Comparison of ENCODE assay signal across 24 cellular contexts in the genomic region with DNA sequence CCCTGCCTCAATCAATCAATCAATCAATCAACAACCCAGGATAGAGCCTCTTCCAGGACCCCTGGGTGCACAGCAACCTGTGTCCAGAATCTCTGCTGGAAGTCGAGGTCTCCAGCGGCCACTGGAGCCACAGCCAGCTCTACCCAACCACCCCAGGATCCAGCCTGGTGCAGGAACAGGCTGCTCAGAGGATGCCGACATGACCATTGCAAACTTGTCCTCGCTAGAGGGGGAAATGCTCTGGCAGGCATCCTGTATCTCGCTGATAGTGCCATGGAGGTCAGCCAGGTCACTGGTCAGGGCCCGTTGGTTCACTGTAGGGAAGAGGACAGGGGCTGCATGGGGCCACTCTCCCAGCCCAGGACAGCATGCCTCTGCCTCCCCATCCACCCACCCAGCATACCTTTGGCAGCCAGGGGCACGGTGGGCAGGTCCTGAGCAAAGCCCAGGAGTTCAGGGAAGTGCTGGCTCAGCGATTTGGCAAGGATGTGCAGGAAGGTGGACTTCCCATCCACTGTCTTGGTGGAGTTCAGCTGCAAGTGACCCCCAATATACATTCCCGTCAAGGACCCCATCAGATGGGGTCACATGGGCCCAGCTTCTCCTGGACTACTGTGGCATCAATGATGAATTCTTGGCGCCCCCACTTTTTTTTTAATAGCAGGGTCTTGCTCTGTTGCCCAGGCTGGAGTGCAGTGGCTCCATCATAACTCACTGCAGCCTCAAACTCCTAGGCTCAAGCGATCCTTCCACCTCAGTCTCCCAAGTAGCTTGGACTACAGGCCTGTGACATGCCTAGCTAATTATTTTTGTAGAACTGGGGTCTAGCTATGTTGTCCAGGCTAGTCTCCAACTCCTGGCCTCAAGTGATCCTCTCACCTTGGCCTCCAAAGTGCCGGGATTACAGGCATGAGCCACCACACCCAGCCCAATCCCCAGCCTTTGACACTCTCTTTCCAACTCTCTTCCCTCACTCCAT. TPM values are rescaled to one million over a fixed set of nuclear protein-coding genes. Genes with fewer than 3 reads are reported as not detected.
A peak's percentile ranks its signal among the peaks of the same experiment; 100 is the strongest.
DNase-seq lines count a peak whose midpoint lies in the region; ATAC-seq, FAIRE-seq and TF ChIP-seq lines count a peak whose summit lies in the region.
"Had no signal": no experiment of that assay in that cellular context is flagged by ENCODE, and none has a peak within 500 bp of the region (broad histone marks: within the 10 kb centered on the region; RNA-seq: fewer than 3 reads in every experiment).

No MANE protein-coding gene starts in this region.

- peaks cover 11% of the 10 kb centered on the region for H3K4me1 Mint-ChIP-seq in activated CD4-positive, alpha-beta T cell treated with anti-CD3 and anti-CD28 coated beads, Interleukin-2, amount 10 ng/mL, durations not matched to agents 24 days and 14 days
- H3K4me1 Mint-ChIP-seq in WTC11 = peaks cover 8% of the 10 kb centered on the region; the same call in 1 of the 2 replicates

- CTCF ChIA-PET in WTC11 (lab: Charles Lee) = no interaction called here

- TF ChIP-seq CTCF in WTC11 (IDR thresholded peaks at IDR 0.05) = no peak

- H3K4me3 Mint-ChIP-seq in activated CD4-positive, alpha-beta T cell treated with anti-CD3 and anti-CD28 coated beads, Interleukin-2, amount 10 ng/mL, durations not matched to agents 24 days and 14 days = peak overlapping the region; percentile 19
- H3K4me3 Mint-ChIP-seq in WTC11 = peak overlapping the region; percentile 76; the same call in 1 of the 2 replicates

- no peak overlapping the region for H3K27ac Mint-ChIP-seq in activated CD4-positive, alpha-beta T cell treated with anti-CD3 and anti-CD28 coated beads, Interleukin-2, amount 10 ng/mL, durations not matched to agents 24 days and 14 days
- H3K27ac Mint-ChIP-seq in WTC11 = no peak overlapping the region

- DNase-seq in activated CD4-positive, alpha-beta T cell treated with anti-CD3 and anti-CD28 coated beads, Interleukin-2, amount 10 ng/mL, durations not matched to agents 24 days and 14 days = no peak
- no peak for DNase-seq in activated CD4-positive, alpha-beta T cell treated with anti-CD3 and anti-CD28 coated beads for 1 hour
- no peak for DNase-seq in WTC11 (ENCODE audit: low spot score)
- DNase-seq in urothelium cell line (ENCODE audit: low spot score) = no peak
- no peak for DNase-seq in MV-4-11 (lab: John Stamatoyannopoulos, UW)
- DNase-seq in effector CD4-positive, alpha-beta T cell = no peak
- DNase-seq: activated naive CD4-positive, alpha-beta T cell treated with anti-CD3 and anti-CD28 coated beads, Interleukin-2, amount 50 U/mL, for 16 hours; activated T-cell treated with anti-CD3 and anti-CD28 coated beads, Interleukin-2, amount 50 U/mL, for 48 hours; anterior cingulate cortex; BE2C; dorsolateral prefrontal cortex; erythroblast; foreskin melanocyte; hippocampal formation; MG63; NCI-H1436; stimulated activated CD4-positive, alpha-beta T cell treated with anti-CD3 and anti-CD28 coated beads, Interleukin-4, amount 100 ng/mL, for 4 hours; stomach; trophoblast cell had no signal

- no peaks in the 10 kb centered on the region for H3K36me3 Mint-ChIP-seq in activated CD4-positive, alpha-beta T cell treated with anti-CD3 and anti-CD28 coated beads, Interleukin-2, amount 10 ng/mL, durations not matched to agents 24 days and 14 days (ENCODE audit: low read depth)
- H3K36me3 Mint-ChIP-seq in WTC11 = no peaks in the 10 kb centered on the region

- no peaks in the 10 kb centered on the region for H3K9me3 Mint-ChIP-seq in activated CD4-positive, alpha-beta T cell treated with anti-CD3 and anti-CD28 coated beads, Interleukin-2, amount 10 ng/mL, durations not matched to agents 24 days and 14 days
- H3K9me3 Mint-ChIP-seq in WTC11 = no peaks in the 10 kb centered on the region

- peak; percentile 90 for FAIRE-seq in urothelium cell line (lab: Jason Lieb, UNC)
- FAIRE-seq: islet of Langerhans had no signal

- ATAC-seq in WTC11 = no peak
- ATAC-seq: activated CD4-positive, CD25-positive, alpha-beta regulatory T cell treated with anti-CD3 and anti-CD28 coated beads, Interleukin-2, amount 50 U/mL, for 24 hours; SK-N-SH treated with all-trans-retinoic acid at 6 μM for 48 hours had no signal

- POLR2A ChIA-PET in WTC11 (lab: Charles Lee) = no interaction called here

- H3K27me3 Mint-ChIP-seq in activated CD4-positive, alpha-beta T cell treated with anti-CD3 and anti-CD28 coated beads, Interleukin-2, amount 10 ng/mL, durations not matched to agents 24 days and 14 days = no peaks in the 10 kb centered on the region
- peaks cover 5% of the 10 kb centered on the region for H3K27me3 Mint-ChIP-seq in WTC11 (ENCODE audit: low read depth)

- intact Hi-C loops in activated CD4-positive, alpha-beta T cell treated with anti-CD3 and anti-CD28 coated beads, Interleukin-2, amount 10 ng/mL, durations not matched to agents 24 days and 14 days (cut with micrococcal nuclease) = no loop called here

TF ChIP-seq in WTC11, 78 proteins besides CTCF, POLR2A, EP300 and RAD21 (continues in another document):
- TF ChIP-seq, protein P1, sequence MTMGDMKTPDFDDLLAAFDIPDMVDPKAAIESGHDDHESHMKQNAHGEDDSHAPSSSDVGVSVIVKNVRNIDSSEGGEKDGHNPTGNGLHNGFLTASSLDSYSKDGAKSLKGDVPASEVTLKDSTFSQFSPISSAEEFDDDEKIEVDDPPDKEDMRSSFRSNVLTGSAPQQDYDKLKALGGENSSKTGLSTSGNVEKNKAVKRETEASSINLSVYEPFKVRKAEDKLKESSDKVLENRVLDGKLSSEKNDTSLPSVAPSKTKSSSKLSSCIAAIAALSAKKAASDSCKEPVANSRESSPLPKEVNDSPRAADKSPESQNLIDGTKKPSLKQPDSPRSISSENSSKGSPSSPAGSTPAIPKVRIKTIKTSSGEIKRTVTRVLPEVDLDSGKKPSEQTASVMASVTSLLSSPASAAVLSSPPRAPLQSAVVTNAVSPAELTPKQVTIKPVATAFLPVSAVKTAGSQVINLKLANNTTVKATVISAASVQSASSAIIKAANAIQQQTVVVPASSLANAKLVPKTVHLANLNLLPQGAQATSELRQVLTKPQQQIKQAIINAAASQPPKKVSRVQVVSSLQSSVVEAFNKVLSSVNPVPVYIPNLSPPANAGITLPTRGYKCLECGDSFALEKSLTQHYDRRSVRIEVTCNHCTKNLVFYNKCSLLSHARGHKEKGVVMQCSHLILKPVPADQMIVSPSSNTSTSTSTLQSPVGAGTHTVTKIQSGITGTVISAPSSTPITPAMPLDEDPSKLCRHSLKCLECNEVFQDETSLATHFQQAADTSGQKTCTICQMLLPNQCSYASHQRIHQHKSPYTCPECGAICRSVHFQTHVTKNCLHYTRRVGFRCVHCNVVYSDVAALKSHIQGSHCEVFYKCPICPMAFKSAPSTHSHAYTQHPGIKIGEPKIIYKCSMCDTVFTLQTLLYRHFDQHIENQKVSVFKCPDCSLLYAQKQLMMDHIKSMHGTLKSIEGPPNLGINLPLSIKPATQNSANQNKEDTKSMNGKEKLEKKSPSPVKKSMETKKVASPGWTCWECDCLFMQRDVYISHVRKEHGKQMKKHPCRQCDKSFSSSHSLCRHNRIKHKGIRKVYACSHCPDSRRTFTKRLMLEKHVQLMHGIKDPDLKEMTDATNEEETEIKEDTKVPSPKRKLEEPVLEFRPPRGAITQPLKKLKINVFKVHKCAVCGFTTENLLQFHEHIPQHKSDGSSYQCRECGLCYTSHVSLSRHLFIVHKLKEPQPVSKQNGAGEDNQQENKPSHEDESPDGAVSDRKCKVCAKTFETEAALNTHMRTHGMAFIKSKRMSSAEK (CRISPR knock-in tag; IDR thresholded peaks at IDR 0.05; ENCODE audit: borderline replicate concordance) = no peak
- TF ChIP-seq ZNF121 (CRISPR knock-in tag; IDR thresholded peaks at IDR 0.05) = peak; percentile 44; the same call in 1 of the 2 replicates
- TF ChIP-seq, protein P2, sequence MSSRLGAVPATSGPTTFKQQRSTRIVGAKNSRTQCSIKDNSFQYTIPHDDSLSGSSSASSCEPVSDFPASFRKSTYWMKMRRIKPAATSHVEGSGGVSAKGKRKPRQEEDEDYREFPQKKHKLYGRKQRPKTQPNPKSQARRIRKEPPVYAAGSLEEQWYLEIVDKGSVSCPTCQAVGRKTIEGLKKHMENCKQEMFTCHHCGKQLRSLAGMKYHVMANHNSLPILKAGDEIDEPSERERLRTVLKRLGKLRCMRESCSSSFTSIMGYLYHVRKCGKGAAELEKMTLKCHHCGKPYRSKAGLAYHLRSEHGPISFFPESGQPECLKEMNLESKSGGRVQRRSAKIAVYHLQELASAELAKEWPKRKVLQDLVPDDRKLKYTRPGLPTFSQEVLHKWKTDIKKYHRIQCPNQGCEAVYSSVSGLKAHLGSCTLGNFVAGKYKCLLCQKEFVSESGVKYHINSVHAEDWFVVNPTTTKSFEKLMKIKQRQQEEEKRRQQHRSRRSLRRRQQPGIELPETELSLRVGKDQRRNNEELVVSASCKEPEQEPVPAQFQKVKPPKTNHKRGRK (CRISPR knock-in tag; IDR thresholded peaks at IDR 0.05; ENCODE audit: borderline replicate concordance) = no peak
- TF ChIP-seq GTF2I (CRISPR knock-in tag; conservative IDR thresholded peaks at IDR 0.05) = peak; percentile 49; the same call in 1 of the 2 replicates

RNA-seq across cellular contexts. Expression of gene KDELR2, which starts 17.9 kb away (rescaled TPM):
- total RNA-seq in activated CD4-positive, alpha-beta T cell treated with anti-CD3 and anti-CD28 coated beads, Interleukin-2, amount 10 ng/mL, durations not matched to agents 24 days and 14 days = 64.0 and 73.8 TPM in 2 replicates
- 79.4 to 84.3 TPM (median 79.9 TPM) in 3 replicates for total RNA-seq in WTC11 (2021)

RNA-seq across cellular contexts. Expression of gene GRID2IP, which starts 49.4 kb away (rescaled TPM):
- 0.05 TPM in 1 of 2 replicates, not detected in the other for total RNA-seq in activated CD4-positive, alpha-beta T cell treated with anti-CD3 and anti-CD28 coated beads, Interleukin-2, amount 10 ng/mL, durations not matched to agents 24 days and 14 days
- total RNA-seq in WTC11 (2021) = 3.0 to 4.8 TPM (median 4.6 TPM) in 3 replicates
- total RNA-seq: cardiac septum, omental fat pad had no signal

RNA-seq across cellular contexts. Expression of gene DAGLB, which starts 54.1 kb away (rescaled TPM):
- 18.8 and 26.8 TPM in 2 replicates for total RNA-seq in activated CD4-positive, alpha-beta T cell treated with anti-CD3 and anti-CD28 coated beads, Interleukin-2, amount 10 ng/mL, durations not matched to agents 24 days and 14 days
- total RNA-seq in WTC11 (2021) = 32.7 to 38.7 TPM (median 33.6 TPM) in 3 replicates
